ENCODE assay signal across 12 cellular contexts in genomic region chr20:51413753-51414323, GRCh38.
DNase-seq lines count a peak whose midpoint lies in the region; ATAC-seq, FAIRE-seq and TF ChIP-seq lines count a peak whose summit lies in the region.
"Had no signal": no experiment of that assay in that cellular context is flagged by ENCODE, and none has a peak within 500 bp of the region (broad histone marks: within the 10 kb centered on the region; RNA-seq: fewer than 3 reads in every experiment).

No MANE protein-coding gene starts in this region.

- H3K36me3 ChIP-seq in small intestine (ENCODE audit: control insufficient read depth in 2 of 2, insufficient read depth in 2 of 2, low read length in 2 of 2) (peaks cover 0 to 5% of the 10 kb centered on the region in 2 donors), ascending aorta (no peaks in the 10 kb centered on the region)
- H3K36me3 ChIP-seq: left lung, SJCRH30 had no signal

- H3K4me1 Mint-ChIP-seq in activated T-cell treated with anti-CD3 and anti-CD28 coated beads, Interleukin-2, amount 50 U/mL, for 24 hours (ENCODE audit: low read depth): peaks cover 82% of the 10 kb centered on the region
- peaks cover 58% of the 10 kb centered on the region for H3K4me1 Mint-ChIP-seq in T-helper 17 cell

- intact Hi-C loops in ascending aorta (cut with DNase I): no loop called here

- 70 to 85% (median 79%) methylated on average over 5 of the region's 5 CpGs for WGBS in small intestine, 3 donors

- H3K36me3 Mint-ChIP-seq in activated T-cell treated with anti-CD3 and anti-CD28 coated beads, Interleukin-2, amount 50 U/mL, for 24 hours (ENCODE audit: low read depth): peaks cover 95% of the 10 kb centered on the region
- H3K36me3 Mint-ChIP-seq in T-helper 17 cell (ENCODE audit: low read depth): peaks cover 5% of the 10 kb centered on the region

- no peak for DNase-seq in activated T-cell treated with anti-CD3 and anti-CD28 coated beads, Interleukin-2, amount 50 U/mL, for 24 hours
- no peak for DNase-seq in activated T-cell treated with anti-CD3 and anti-CD28 coated beads, Interleukin-2, amount 50 U/mL, for 48 hours
- no peak for DNase-seq in T-helper 17 cell
- no peak for DNase-seq in small intestine
- no peak for DNase-seq in NCI-H510A treated with DMSO at 0.1 percent for 48 hours (lab: John Stamatoyannopoulos, UW)
- no peak for DNase-seq in NCI-H748 (lab: John Stamatoyannopoulos, UW; ENCODE audit: unreplicated experiment)
- no peak for DNase-seq in ascending aorta (ENCODE audit: low spot score in 2 of 2)
- DNase-seq: left lung had no signal

- H3K27me3 ChIP-seq in small intestine (ENCODE audit: control insufficient read depth in 2 of 2, insufficient read depth in 2 of 2, low read length in 2 of 2) (no peaks in the 10 kb centered on the region), ascending aorta (no peaks in the 10 kb centered on the region)
- H3K27me3 ChIP-seq: left lung, SJCRH30 had no signal

- H3K27ac Mint-ChIP-seq in activated T-cell treated with anti-CD3 and anti-CD28 coated beads, Interleukin-2, amount 50 U/mL, for 24 hours: peak overlapping the region; percentile 92
- peak overlapping the region; percentile 100 for H3K27ac Mint-ChIP-seq in T-helper 17 cell
- H3K27ac Mint-ChIP-seq: WTC11 had no signal

- H3K4me3 ChIP-seq in small intestine (ENCODE audit: low read depth in 1 of 2, low read length in 2 of 2): no peak overlapping the region
- no peak overlapping the region for H3K4me3 ChIP-seq in ascending aorta
- H3K4me3 ChIP-seq: left lung, SJCRH30 had no signal

- peak overlapping the region; percentile 15 for H3K4me3 Mint-ChIP-seq in activated T-cell treated with anti-CD3 and anti-CD28 coated beads, Interleukin-2, amount 50 U/mL, for 24 hours
- H3K4me3 Mint-ChIP-seq in T-helper 17 cell: peak overlapping the region; percentile 72
- H3K4me3 Mint-ChIP-seq: WTC11 had no signal

- H3K27me3 Mint-ChIP-seq in activated T-cell treated with anti-CD3 and anti-CD28 coated beads, Interleukin-2, amount 50 U/mL, for 24 hours: no peaks in the 10 kb centered on the region
- H3K27me3 Mint-ChIP-seq in T-helper 17 cell: no peaks in the 10 kb centered on the region

- H3K27ac ChIP-seq in small intestine (ENCODE audit: low read depth in 1 of 2, low read length in 1 of 2): peak overlapping the region; percentile 49 to 65
- H3K27ac ChIP-seq in ascending aorta: peak overlapping the region in 1 of 2 donors; percentile 56
- H3K27ac ChIP-seq: HL-60, left lung, SJCRH30 had no signal

- no peaks in the 10 kb centered on the region for H3K9me3 ChIP-seq in T-helper 17 cell (ENCODE audit: control insufficient read depth, low read length, poor library complexity, severe bottlenecking)
- H3K9me3 ChIP-seq in small intestine (ENCODE audit: control insufficient read depth, low read depth): no peaks in the 10 kb centered on the region
- H3K9me3 ChIP-seq in ascending aorta: no peaks in the 10 kb centered on the region
- H3K9me3 ChIP-seq: left lung, SJCRH30 had no signal

- peak; percentile 59 for ATAC-seq in GM21390 (IDR thresholded peaks at IDR 0.05; ENCODE audit: unreplicated experiment)
- ATAC-seq in T-helper 17 cell: peak; percentile 45

- no peaks in the 10 kb centered on the region for H3K4me1 ChIP-seq in small intestine (ENCODE audit: control insufficient read depth in 2 of 2, insufficient read depth in 1 of 2, low read depth in 1 of 2, low read length in 1 of 2)
- peaks cover 4 to 15% of the 10 kb centered on the region in 2 donors for H3K4me1 ChIP-seq in ascending aorta
- H3K4me1 ChIP-seq: SJCRH30 had no signal

- TF ChIP-seq CTCF in ascending aorta (IDR thresholded peaks at IDR 0.05): no peak

- FAIRE-seq in small intestine (lab: Jason Lieb, UNC): no peak

- peaks cover 3% of the 10 kb centered on the region for H3K9me3 Mint-ChIP-seq in activated T-cell treated with anti-CD3 and anti-CD28 coated beads, Interleukin-2, amount 50 U/mL, for 24 hours
